Comparison of ENCODE assay signal across 8 cellular contexts in the genomic region with DNA sequence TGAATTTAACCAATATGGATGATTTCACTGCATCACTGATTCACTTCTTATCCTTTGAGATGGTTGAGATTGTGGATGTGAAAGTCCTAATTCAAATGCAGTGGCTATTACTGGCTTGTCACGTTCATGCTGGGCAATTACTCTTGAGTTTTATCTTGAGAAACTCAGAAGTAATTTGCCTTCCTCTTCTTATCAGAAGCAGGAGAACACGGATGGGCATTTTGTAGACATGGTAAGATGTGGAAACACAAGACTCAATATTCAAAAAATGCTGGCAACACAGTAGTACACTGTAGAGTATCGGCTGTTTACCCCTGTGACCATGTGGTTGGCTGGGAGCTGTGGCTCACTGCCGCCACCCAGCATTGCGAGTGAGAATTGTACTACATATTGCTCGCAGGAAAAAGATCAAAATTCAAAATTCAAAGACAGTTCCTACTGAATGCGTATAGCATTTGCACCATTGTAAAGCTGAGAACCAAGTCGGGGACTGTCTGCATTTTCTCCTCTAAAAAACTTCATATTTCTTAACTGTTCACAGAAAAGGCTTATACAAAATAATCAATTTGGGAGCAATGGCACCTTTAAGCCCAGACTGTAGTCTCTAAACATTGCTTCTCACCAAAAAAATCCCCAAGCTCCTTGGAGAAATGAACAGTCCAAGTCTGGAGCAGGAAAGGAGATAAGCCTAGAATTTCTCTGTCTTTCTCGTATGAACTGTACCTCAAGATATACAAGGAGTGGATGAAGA.
DNase-seq lines count a peak whose midpoint lies in the region; ATAC-seq and TF ChIP-seq lines count a peak whose summit lies in the region.

No MANE protein-coding gene starts in this region.

- no peaks in the 10 kb centered on the region for H3K36me3 ChIP-seq in OCI-LY1 (ENCODE audit: insufficient read depth, low read length)
- no peaks in the 10 kb centered on the region for H3K36me3 ChIP-seq in heart left ventricle

- H3K27me3 Mint-ChIP-seq in activated T-helper 2 cell treated with anti-CD3 and anti-CD28 coated beads, Interferon-gamma antibody, Interleukin-2, Interleukin-4, amounts not matched to agents 10 μg/mL and 5 μg/mL and 100 μg/mL, durations not matched to agents 14 hours and 24 hours and 36 hours (ENCODE audit: low read depth) = peaks cover 6% of the 10 kb centered on the region

- 0 out of 2 replicates have a peak overlapping the region, but pooled peaks have one; percentile 25 for H3K9ac ChIP-seq in OCI-LY1 (ENCODE audit: low read length)

- H3K27me3 ChIP-seq in OCI-LY1 (ENCODE audit: insufficient read depth, low read length) (no peaks in the 10 kb centered on the region), heart left ventricle (no peaks in the 10 kb centered on the region)

- H3K4me1 Mint-ChIP-seq in activated T-helper 2 cell treated with anti-CD3 and anti-CD28 coated beads, Interferon-gamma antibody, Interleukin-2, Interleukin-4, amounts not matched to agents 10 μg/mL and 5 μg/mL and 100 μg/mL, durations not matched to agents 14 hours and 24 hours and 36 hours (ENCODE audit: low read depth) = peaks cover 5% of the 10 kb centered on the region

- intact Hi-C loops in activated T-helper 2 cell treated with anti-CD3 and anti-CD28 coated beads, Interferon-gamma antibody, Interleukin-2, Interleukin-4, amounts not matched to agents 10 μg/mL and 5 μg/mL and 100 μg/mL, durations not matched to agents 14 hours and 24 hours and 36 hours (cut with micrococcal nuclease) = loop anchor here (1.0 to 5.0 kb wide), 3 partner anchors 74 to 238 kb away; no protein-coding TSS in a partner anchor
- intact Hi-C loops in heart left ventricle (cut with DNase I) = loop anchor here (1.0 to 10.0 kb wide), 10 partner anchors 64 to 238 kb away; no protein-coding TSS in a partner anchor

- H3K4me1 ChIP-seq in OCI-LY1 (ENCODE audit: insufficient read depth, low read length, severe bottlenecking) (peaks cover 31% of the 10 kb centered on the region), heart left ventricle (peaks cover 0 to 5% (median 0%) of the 10 kb centered on the region in 12 donors)

- peak overlapping the region; percentile 46 for H3K4me2 ChIP-seq in OCI-LY1 (ENCODE audit: low read length)

- TF ChIP-seq CTCF in AG09319 (IDR thresholded peaks at IDR 0.05; ENCODE audit: low read depth, low read length) (peak; percentile 76), OCI-LY1 (IDR thresholded peaks at IDR 0.05; ENCODE audit: low read length) (peak; percentile 97), heart left ventricle (IDR thresholded peaks at IDR 0.05) (peak; percentile 52 to 82 (median 70))

- H3K4me3 ChIP-seq in OCI-LY1 (ENCODE audit: low read depth, low read length, poor library complexity, severe bottlenecking) = no peak overlapping the region
- H3K4me3 ChIP-seq in heart left ventricle = no peak overlapping the region

- no peaks in the 10 kb centered on the region for H4K20me1 ChIP-seq in OCI-LY1 (ENCODE audit: insufficient read depth, low read length)

- H2AFZ ChIP-seq in OCI-LY1 (ENCODE audit: low read length) = peak overlapping the region; percentile 73; the same call in 1 of the 2 replicates

- no peak overlapping the region for H3K4me3 Mint-ChIP-seq in activated T-helper 2 cell treated with anti-CD3 and anti-CD28 coated beads, Interferon-gamma antibody, Interleukin-2, Interleukin-4, amounts not matched to agents 10 μg/mL and 5 μg/mL and 100 μg/mL, durations not matched to agents 14 hours and 24 hours and 36 hours (ENCODE audit: low read depth)

- no peaks in the 10 kb centered on the region for H3K36me3 Mint-ChIP-seq in activated T-helper 2 cell treated with anti-CD3 and anti-CD28 coated beads, Interferon-gamma antibody, Interleukin-2, Interleukin-4, amounts not matched to agents 10 μg/mL and 5 μg/mL and 100 μg/mL, durations not matched to agents 14 hours and 24 hours and 36 hours (ENCODE audit: low read depth)

- H3K27ac Mint-ChIP-seq in activated T-helper 2 cell treated with anti-CD3 and anti-CD28 coated beads, Interferon-gamma antibody, Interleukin-2, Interleukin-4, amounts not matched to agents 10 μg/mL and 5 μg/mL and 100 μg/mL, durations not matched to agents 14 hours and 24 hours and 36 hours = no peak overlapping the region

- H3K27ac ChIP-seq in OCI-LY1 (ENCODE audit: low read depth, low read length, poor library complexity, severe bottlenecking) (peak overlapping the region; percentile 11), heart left ventricle (no peak overlapping the region)

- no peaks in the 10 kb centered on the region for H3K9me3 ChIP-seq in OCI-LY1 (ENCODE audit: low read length)
- no peaks in the 10 kb centered on the region for H3K9me3 ChIP-seq in heart left ventricle

- 44 to 56% (median 52%) methylated on average over 9 of the region's 9 CpGs for WGBS in heart left ventricle, 4 donors

- H3K79me2 ChIP-seq in OCI-LY1 (ENCODE audit: insufficient read depth, low read length) = no peaks in the 10 kb centered on the region

- ATAC-seq in GM18511 (IDR thresholded peaks at IDR 0.05; ENCODE audit: unreplicated experiment) (peak; percentile 99), HG02943 (IDR thresholded peaks at IDR 0.05; ENCODE audit: low read depth, unreplicated experiment) (peak; percentile 80), heart left ventricle (peak; percentile 75 to 90 (median 84))

- no peak for TF ChIP-seq POLR2A in heart left ventricle (IDR thresholded peaks at IDR 0.05)

- H3K9me2 ChIP-seq in OCI-LY1 (ENCODE audit: low read depth, low read length) = no peaks in the 10 kb centered on the region

- DNase-seq in AG09319 (ENCODE audit: extremely low read depth, low read depth) (peak; percentile 3), heart left ventricle (peak; percentile 23 to 68 (median 39)), NCI-H1048 (lab: John Stamatoyannopoulos, UW) (no peak)
- peak; percentile 29 for DNase-seq in activated T-helper 2 cell treated with anti-CD3 and anti-CD28 coated beads, Interferon-gamma antibody, Interleukin-2, Interleukin-4, amounts not matched to agents 10 μg/mL and 5 μg/mL and 100 μg/mL, durations not matched to agents 14 hours and 24 hours and 36 hours (ENCODE audit: low spot score)
- peak; percentile 59 for DNase-seq in stimulated activated CD4-positive, alpha-beta T cell treated with anti-CD3 and anti-CD28 coated beads, Interleukin-15, amount 100 ng/mL, for 24 hours

- H3K9me3 Mint-ChIP-seq in activated T-helper 2 cell treated with anti-CD3 and anti-CD28 coated beads, Interferon-gamma antibody, Interleukin-2, Interleukin-4, amounts not matched to agents 10 μg/mL and 5 μg/mL and 100 μg/mL, durations not matched to agents 14 hours and 24 hours and 36 hours = no peaks in the 10 kb centered on the region

- H3F3A ChIP-seq in OCI-LY1 (ENCODE audit: insufficient read depth, low read length) = no peaks in the 10 kb centered on the region
